ENCODE assay signal across 23 cellular contexts in the genomic region with DNA sequence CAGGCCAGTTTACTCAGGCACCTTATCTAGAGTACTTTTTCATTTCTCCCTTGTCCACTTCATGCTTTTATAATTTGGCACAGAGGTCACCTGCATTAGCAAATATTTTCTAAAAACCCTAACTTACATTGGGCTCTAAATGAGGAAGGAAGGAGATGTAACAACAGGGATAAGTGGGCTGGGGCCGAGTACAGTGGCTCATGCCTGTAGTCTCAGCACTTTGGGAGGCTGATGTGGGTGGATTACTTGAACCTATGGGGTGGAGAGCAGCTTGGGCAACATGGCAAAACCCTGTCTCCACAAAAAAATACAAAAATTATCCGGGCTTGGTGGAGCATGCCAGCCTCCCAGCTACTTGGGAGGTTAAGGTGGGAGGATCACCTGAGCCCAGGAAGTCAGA. TPM values are rescaled to one million over a fixed set of nuclear protein-coding genes. Genes with fewer than 3 reads are reported as not detected.
"Had no signal": no experiment of that assay in that cellular context is flagged by ENCODE, and none has a peak within 500 bp of the region (broad histone marks: within the 10 kb centered on the region; RNA-seq: fewer than 3 reads in every experiment).

No MANE protein-coding gene starts in this region.

- DNase-seq: islet precursor cell; left ventricle myocardium inferior; midbrain; mucosa of descending colon; naive thymus-derived CD4-positive, alpha-beta T cell; occipital lobe; right lobe of liver; stimulated activated CD4-positive, alpha-beta T cell treated with anti-CD3 and anti-CD28 coated beads, Interleukin-1b, Interleukin-23, amount 100 ng/mL, for 48 hours; stimulated activated CD4-positive, alpha-beta T cell treated with anti-CD3 and anti-CD28 coated beads, Interleukin-2, amount 100 ng/mL, for 48 hours; stimulated activated CD4-positive, alpha-beta T cell treated with anti-CD3 and anti-CD28 coated beads, Interleukin-4, amount 100 ng/mL, for 4 hours; stimulated activated CD8-positive, alpha-beta memory T cell treated with anti-CD3 and anti-CD28 coated beads, Interleukin-4, amount 100 ng/mL, for 48 hours; stimulated activated naive CD4-positive, alpha-beta T cell treated with Interleukin-2 at 50 U/mL for 16 hours; stimulated activated naive CD8-positive, alpha-beta T cell treated with anti-CD3 and anti-CD28 coated beads, Interleukin-15, amount 100 ng/mL, for 72 hours; substantia nigra had no signal

- H3K27ac ChIP-seq: left ventricle myocardium inferior, parathyroid adenoma, right atrium auricular region, right lobe of liver, vagina had no signal

- ATAC-seq: mucosa of descending colon; naive thymus-derived CD4-positive, alpha-beta T cell; natural killer cell treated with Interleukin-12 subunit alpha and Interleukin-12 subunit beta and Interleukin-15 and Interleukin-18, amount 100 ng/mL, for 72 hours; right lobe of liver; stimulated activated memory B cell treated with anti-CD40 and anti-IgM and Interleukin-4, amounts not matched to agents 10 μg/mL and 1 μg/mL and 100 μg/mL, for 72 hours; stimulated activated naive CD8-positive, alpha-beta T cell treated with anti-CD3 and anti-CD28 coated beads, Interleukin-15, amount 100 ng/mL, for 72 hours had no signal

- H3K4me1 ChIP-seq: left ventricle myocardium inferior, parathyroid adenoma, right atrium auricular region, right lobe of liver, vagina had no signal

- H3K9me3 ChIP-seq: left ventricle myocardium inferior, mucosa of descending colon, right atrium auricular region, right lobe of liver, tibial nerve, vagina had no signal

- H3K9ac ChIP-seq: parathyroid adenoma had no signal

- H3K4me3 ChIP-seq: hepatocyte, left ventricle myocardium inferior, mucosa of descending colon, right atrium auricular region, right lobe of liver, smooth muscle cell, tibial nerve, vagina had no signal

- H2AFZ ChIP-seq: hepatocyte, parathyroid adenoma had no signal

- H3K79me2 ChIP-seq: hepatocyte, parathyroid adenoma had no signal

- H3K36me3 ChIP-seq: left ventricle myocardium inferior, right atrium auricular region, right lobe of liver, tibial nerve, vagina had no signal

- H3K4me2 ChIP-seq: hepatocyte, smooth muscle cell had no signal

- H3K27me3 ChIP-seq: hepatocyte, right atrium auricular region, right lobe of liver, tibial nerve, vagina had no signal

RNA-seq across cellular contexts. Expression of a gene that starts 55.9 kb away (rescaled TPM):
- total RNA-seq: kidney epithelial cell; naive thymus-derived CD4-positive, alpha-beta T cell; natural killer cell treated with Interleukin-12 subunit alpha and Interleukin-12 subunit beta and Interleukin-15 and Interleukin-18, amount 100 ng/mL, for 72 hours had no signal
- polyA plus RNA-seq: naive thymus-derived CD4-positive, alpha-beta T cell had no signal
